In the genomic region with DNA sequence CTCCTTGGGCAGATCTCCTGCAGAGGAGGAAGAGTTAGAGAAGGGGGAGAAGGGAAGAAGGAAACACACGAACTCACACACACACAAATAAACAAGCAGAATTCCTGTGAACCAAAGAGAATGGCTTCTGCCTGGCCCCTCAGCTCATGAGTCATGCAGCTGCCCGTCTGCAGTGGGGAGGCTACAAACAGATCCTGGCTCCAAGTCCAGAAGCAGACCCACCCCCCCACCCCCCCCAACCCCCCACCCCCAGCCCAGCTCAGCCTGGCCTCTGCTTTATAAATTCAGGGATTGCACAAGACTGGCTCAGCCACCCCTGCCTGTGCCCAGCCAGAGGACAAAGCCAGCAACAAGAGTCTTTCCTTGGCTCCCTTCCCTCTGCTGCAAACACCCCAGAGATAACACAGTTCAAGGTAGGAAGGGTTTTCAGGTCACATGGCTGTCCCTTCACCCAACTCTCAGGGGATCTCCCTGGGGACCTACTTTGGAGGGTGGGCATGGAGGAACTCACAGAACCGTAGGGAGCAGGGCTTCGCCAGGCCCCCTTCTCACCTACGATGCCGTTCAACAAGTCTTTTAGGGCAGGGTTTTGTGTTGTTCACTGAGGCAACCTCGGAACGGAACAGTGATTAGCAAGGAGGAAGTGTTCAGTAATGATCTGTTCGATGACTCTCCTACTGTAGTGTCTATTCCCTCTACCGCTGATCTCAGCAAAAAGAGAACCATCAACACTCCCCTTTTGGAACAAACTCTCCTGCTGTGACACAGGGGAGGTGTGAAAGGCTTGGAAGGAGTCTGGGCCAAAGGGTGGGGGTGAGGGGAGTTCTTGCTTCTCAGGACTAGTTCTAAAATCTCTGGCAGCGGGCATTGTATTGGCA, we compare ENCODE assay signal across 8 cellular contexts. TPM values are rescaled to one million over a fixed set of nuclear protein-coding genes. Genes with fewer than 3 reads are reported as not detected.
DNase-seq lines count a peak whose midpoint lies in the region; ATAC-seq lines count a peak whose summit lies in the region.

No MANE protein-coding gene starts in this region.

- H3K9me3 Mint-ChIP-seq in activated CD4-positive, alpha-beta T cell treated with anti-CD3 and anti-CD28 coated beads, Interleukin-2, amount 10 ng/mL, durations not matched to agents 24 days and 14 days, result no peaks in the 10 kb centered on the region

- H3K4me3 Mint-ChIP-seq in activated CD4-positive, alpha-beta T cell treated with anti-CD3 and anti-CD28 coated beads, Interleukin-2, amount 10 ng/mL, durations not matched to agents 24 days and 14 days, result no peak overlapping the region

- H3K4me1 Mint-ChIP-seq in activated CD4-positive, alpha-beta T cell treated with anti-CD3 and anti-CD28 coated beads, Interleukin-2, amount 10 ng/mL, durations not matched to agents 24 days and 14 days, result peaks cover 6% of the 10 kb centered on the region

- peak; percentile 82 for ATAC-seq in GM19395 (IDR thresholded peaks at IDR 0.05; ENCODE audit: unreplicated experiment)
- ATAC-seq in GM19328 (IDR thresholded peaks at IDR 0.05; ENCODE audit: unreplicated experiment), result no peak
- ATAC-seq in HG02623 (IDR thresholded peaks at IDR 0.05; ENCODE audit: unreplicated experiment), result no peak
- no peak for ATAC-seq in HG02759 (IDR thresholded peaks at IDR 0.05; ENCODE audit: unreplicated experiment)

- DNase-seq in RPMI7951 (ENCODE audit: low read depth), result peak; percentile 85
- peak; percentile 85 for DNase-seq in fibroblast of the conjunctiva (ENCODE audit: low read depth)
- DNase-seq in renal cortical epithelial cell (ENCODE audit: low read depth), result peak; percentile 92
- no peak for DNase-seq in activated CD4-positive, alpha-beta T cell treated with anti-CD3 and anti-CD28 coated beads, Interleukin-2, amount 10 ng/mL, durations not matched to agents 24 days and 14 days

- H3K27me3 Mint-ChIP-seq in activated CD4-positive, alpha-beta T cell treated with anti-CD3 and anti-CD28 coated beads, Interleukin-2, amount 10 ng/mL, durations not matched to agents 24 days and 14 days, result no peaks in the 10 kb centered on the region

- H3K36me3 Mint-ChIP-seq in activated CD4-positive, alpha-beta T cell treated with anti-CD3 and anti-CD28 coated beads, Interleukin-2, amount 10 ng/mL, durations not matched to agents 24 days and 14 days (ENCODE audit: low read depth), result no peaks in the 10 kb centered on the region

- no peak overlapping the region for H3K27ac Mint-ChIP-seq in activated CD4-positive, alpha-beta T cell treated with anti-CD3 and anti-CD28 coated beads, Interleukin-2, amount 10 ng/mL, durations not matched to agents 24 days and 14 days

- intact Hi-C loops in activated CD4-positive, alpha-beta T cell treated with anti-CD3 and anti-CD28 coated beads, Interleukin-2, amount 10 ng/mL, durations not matched to agents 24 days and 14 days (cut with micrococcal nuclease), result no loop called here

RNA-seq across cellular contexts. Expression of gene RPL27A, which starts 35.5 kb away (rescaled TPM):
- total RNA-seq in RPMI7951 (2014; rRNA removed; shearing (Covaris generic)), result 953 and 1,057 TPM in 2 replicates
- 305 and 645 TPM in 2 replicates for total RNA-seq in renal cortical epithelial cell
- total RNA-seq in activated CD4-positive, alpha-beta T cell treated with anti-CD3 and anti-CD28 coated beads, Interleukin-2, amount 10 ng/mL, durations not matched to agents 24 days and 14 days, result 738 and 745 TPM in 2 replicates

RNA-seq across cellular contexts. Expression of gene TRIM66, which starts 35.6 kb away (rescaled TPM):
- 2.2 and 3.1 TPM in 2 replicates for total RNA-seq in RPMI7951 (2014; rRNA removed; shearing (Covaris generic))
- total RNA-seq in renal cortical epithelial cell, result 4.7 and 7.5 TPM in 2 replicates
- 11.9 and 13.4 TPM in 2 replicates for total RNA-seq in activated CD4-positive, alpha-beta T cell treated with anti-CD3 and anti-CD28 coated beads, Interleukin-2, amount 10 ng/mL, durations not matched to agents 24 days and 14 days
